In genomic region chr17:9028632-9029570, GRCh38 we compare ENCODE assay signal across 15 cellular contexts.
"Had no signal": no experiment of that assay in that cellular context is flagged by ENCODE, and none has a peak within 500 bp of the region (broad histone marks: within the 10 kb centered on the region; RNA-seq: fewer than 3 reads in every experiment).

No MANE protein-coding gene starts in this region.

- H3K4me1 ChIP-seq: lower lobe of right lung, upper lobe of right lung had no signal

- H3K27ac Mint-ChIP-seq: activated B cell treated with CpG ODN at 0.5 μM for 24 hours; activated naive CD4-positive, alpha-beta T cell treated with anti-CD3 and anti-CD28 coated beads, Interleukin-2, amount 50 U/mL, for 72 hours; stimulated activated naive B cell treated with anti-CD40 and anti-IgM and Interleukin-4, amounts not matched to agents 10 μg/mL and 1 μg/mL and 100 μg/mL, for 72 hours had no signal

- H3K4me3 Mint-ChIP-seq: activated B cell treated with CpG ODN at 0.5 μM for 24 hours; stimulated activated naive B cell treated with anti-CD40 and anti-IgM and Interleukin-4, amounts not matched to agents 10 μg/mL and 1 μg/mL and 100 μg/mL, for 72 hours had no signal

- H3K27ac ChIP-seq: dorsolateral prefrontal cortex, lower lobe of right lung, ovary, upper lobe of right lung had no signal

- H3K36me3 ChIP-seq: lower lobe of right lung, ovary, upper lobe of right lung had no signal

- ATAC-seq: activated naive CD4-positive, alpha-beta T cell treated with anti-CD3 and anti-CD28 coated beads, Interleukin-2, amount 50 U/mL, for 72 hours; lower lobe of right lung; stimulated activated naive B cell treated with anti-CD40 and anti-IgM and Interleukin-4, amounts not matched to agents 10 μg/mL and 1 μg/mL and 100 μg/mL, for 72 hours; upper lobe of right lung had no signal

- DNase-seq: activated B cell treated with CpG ODN at 0.5 μM for 24 hours; activated effector memory CD4-positive, alpha-beta T cell treated with anti-CD3 and anti-CD28 coated beads, Interleukin-2, amount 50 U/mL, for 16 hours; activated T-cell treated with anti-CD3 and anti-CD28 coated beads, Interleukin-2, amount 50 U/mL, for 48 hours; dorsolateral prefrontal cortex; foreskin melanocyte; left cardiac atrium; lower lobe of right lung; ovary; stimulated activated CD4-positive, alpha-beta T cell treated with anti-CD3 and anti-CD28 coated beads, Interleukin-2, amount 100 ng/mL, for 48 hours; stimulated activated naive B cell treated with anti-CD40 and anti-IgM and Interleukin-4, amounts not matched to agents 10 μg/mL and 1 μg/mL and 100 μg/mL, for 72 hours; substantia nigra; SW 1271; upper lobe of right lung had no signal

- H3K36me3 Mint-ChIP-seq: stimulated activated naive B cell treated with anti-CD40 and anti-IgM and Interleukin-4, amounts not matched to agents 10 μg/mL and 1 μg/mL and 100 μg/mL, for 72 hours had no signal

- H3K4me3 ChIP-seq: dorsolateral prefrontal cortex, lower lobe of right lung, ovary, upper lobe of right lung had no signal

- H3K9me3 Mint-ChIP-seq: activated B cell treated with CpG ODN at 0.5 μM for 24 hours; activated naive CD4-positive, alpha-beta T cell treated with anti-CD3 and anti-CD28 coated beads, Interleukin-2, amount 50 U/mL, for 72 hours; neural crest cell; stimulated activated naive B cell treated with anti-CD40 and anti-IgM and Interleukin-4, amounts not matched to agents 10 μg/mL and 1 μg/mL and 100 μg/mL, for 72 hours had no signal

- H3K9me3 ChIP-seq: lower lobe of right lung, ovary, upper lobe of right lung had no signal

- H3K27me3 ChIP-seq: ovary had no signal
